ENCODE assay signal across 1 cellular context in genomic region chr12:46154221-46154975, GRCh38.
TF ChIP-seq lines count a peak whose summit lies in the region.

No MANE protein-coding gene starts in this region.

TF ChIP-seq in GM23338, 12 proteins besides CTCF, POLR2A, EP300 and RAD21 (continued from another document):
- TF ChIP-seq EZH2phosphoT487 (IDR thresholded peaks at IDR 0.05; ENCODE audit: unreplicated experiment) (no peak), JUNB (IDR thresholded peaks at IDR 0.05; ENCODE audit: unreplicated experiment) (no peak), ZNF462 (CRISPR knock-in tag; IDR thresholded peaks at IDR 0.05) (no peak)
TF ChIP-seq in GM23338: peak in this region for 0.
